1 cellular context compared by ENCODE assay signal in the genomic region with DNA sequence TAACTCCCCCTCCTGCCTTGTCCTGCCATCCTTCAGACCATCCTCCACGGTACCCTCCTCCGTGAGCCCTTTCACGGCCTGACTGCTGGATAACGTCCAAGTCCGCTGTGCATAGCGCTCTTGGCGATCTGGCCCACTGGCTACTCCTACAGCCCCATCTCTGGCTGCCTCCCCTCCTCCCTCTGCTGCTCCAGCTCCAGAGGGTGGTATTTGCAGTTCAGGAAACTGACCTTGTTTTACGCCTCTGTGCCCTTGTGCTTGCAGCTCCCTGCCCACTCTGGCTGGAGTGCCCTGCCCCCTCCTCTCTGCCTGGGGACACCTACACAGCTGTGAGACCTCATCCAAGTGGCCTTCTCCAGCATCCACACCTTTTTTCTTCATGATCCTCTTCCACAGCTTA.
TF ChIP-seq lines count a peak whose summit lies in the region.

No MANE protein-coding gene starts in this region.

TF ChIP-seq in HepG2, 621 proteins besides CTCF, POLR2A, EP300 and RAD21 (continued from another document and continues in another):
- TF ChIP-seq, protein P1, sequence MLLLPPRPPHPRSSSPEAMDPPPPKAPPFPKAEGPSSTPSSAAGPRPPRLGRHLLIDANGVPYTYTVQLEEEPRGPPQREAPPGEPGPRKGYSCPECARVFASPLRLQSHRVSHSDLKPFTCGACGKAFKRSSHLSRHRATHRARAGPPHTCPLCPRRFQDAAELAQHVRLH (CRISPR knock-in tag; IDR thresholded peaks at IDR 0.05; ENCODE audit: borderline replicate concordance, low read depth): no peak
- TF ChIP-seq ZNF713 (CRISPR knock-in tag; IDR thresholded peaks at IDR 0.05) (no peak), GZF1 (CRISPR knock-in tag; IDR thresholded peaks at IDR 0.05) (no peak), GLI4 (CRISPR knock-in tag; IDR thresholded peaks at IDR 0.05; ENCODE audit: borderline replicate concordance) (no peak), ZNF672 (CRISPR knock-in tag; IDR thresholded peaks at IDR 0.05) (0 out of 2 replicates have a peak, but pooled peaks have one; percentile 72), ZNF768 (CRISPR knock-in tag; IDR thresholded peaks at IDR 0.05) (no peak), NKX3-1 (CRISPR knock-in tag; IDR thresholded peaks at IDR 0.05) (no peak), ZNF383 (CRISPR knock-in tag; IDR thresholded peaks at IDR 0.05; ENCODE audit: borderline replicate concordance) (no peak), RBFOX2 (IDR thresholded peaks at IDR 0.05; ENCODE audit: low read depth, low read length) (no peak), PCBP1 (IDR thresholded peaks at IDR 0.05; ENCODE audit: borderline replicate concordance, low read depth, low read length) (no peak), ZNF230 (CRISPR knock-in tag; IDR thresholded peaks at IDR 0.05) (no peak), KDM1A (CRISPR knock-in tag; IDR thresholded peaks at IDR 0.05) (no peak), FIP1L1 (IDR thresholded peaks at IDR 0.05; ENCODE audit: borderline replicate concordance, insufficient read depth, low read depth, low read length) (no peak), SYNCRIP (IDR thresholded peaks at IDR 0.05; ENCODE audit: insufficient read depth, low read depth, low read length) (no peak), ISL2 (CRISPR knock-in tag; IDR thresholded peaks at IDR 0.05) (no peak; the same call in 1 of the 2 replicates), MAFK (conservative IDR thresholded peaks at IDR 0.05 in 1 of 2, IDR thresholded peaks at IDR 0.05 in 1 of 2; ENCODE audit: low read length in 2 of 2) (no peak), SOX6 (IDR thresholded peaks at IDR 0.05) (no peak), SOX6 (CRISPR knock-in tag; IDR thresholded peaks at IDR 0.05) (peak; percentile 49), HNRNPL (IDR thresholded peaks at IDR 0.05; ENCODE audit: low read depth, low read length) (peak; percentile 53; the same call in 1 of the 2 replicates), ZNF460 (CRISPR knock-in tag; IDR thresholded peaks at IDR 0.05; ENCODE audit: borderline replicate concordance) (no peak), ZBTB7A (CRISPR knock-in tag; IDR thresholded peaks at IDR 0.05) (peak; percentile 74; the same call in 1 of the 2 replicates), ZNF317 (CRISPR knock-in tag; IDR thresholded peaks at IDR 0.05) (no peak), PAX8 (CRISPR knock-in tag; IDR thresholded peaks at IDR 0.05; ENCODE audit: borderline replicate concordance) (no peak), TMF1 (CRISPR knock-in tag; IDR thresholded peaks at IDR 0.05; ENCODE audit: low read depth) (no peak)
- TF ChIP-seq, protein P2, sequence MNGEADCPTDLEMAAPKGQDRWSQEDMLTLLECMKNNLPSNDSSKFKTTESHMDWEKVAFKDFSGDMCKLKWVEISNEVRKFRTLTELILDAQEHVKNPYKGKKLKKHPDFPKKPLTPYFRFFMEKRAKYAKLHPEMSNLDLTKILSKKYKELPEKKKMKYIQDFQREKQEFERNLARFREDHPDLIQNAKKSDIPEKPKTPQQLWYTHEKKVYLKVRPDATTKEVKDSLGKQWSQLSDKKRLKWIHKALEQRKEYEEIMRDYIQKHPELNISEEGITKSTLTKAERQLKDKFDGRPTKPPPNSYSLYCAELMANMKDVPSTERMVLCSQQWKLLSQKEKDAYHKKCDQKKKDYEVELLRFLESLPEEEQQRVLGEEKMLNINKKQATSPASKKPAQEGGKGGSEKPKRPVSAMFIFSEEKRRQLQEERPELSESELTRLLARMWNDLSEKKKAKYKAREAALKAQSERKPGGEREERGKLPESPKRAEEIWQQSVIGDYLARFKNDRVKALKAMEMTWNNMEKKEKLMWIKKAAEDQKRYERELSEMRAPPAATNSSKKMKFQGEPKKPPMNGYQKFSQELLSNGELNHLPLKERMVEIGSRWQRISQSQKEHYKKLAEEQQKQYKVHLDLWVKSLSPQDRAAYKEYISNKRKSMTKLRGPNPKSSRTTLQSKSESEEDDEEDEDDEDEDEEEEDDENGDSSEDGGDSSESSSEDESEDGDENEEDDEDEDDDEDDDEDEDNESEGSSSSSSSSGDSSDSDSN (CRISPR knock-in tag; IDR thresholded peaks at IDR 0.05): peak; percentile 52; the same call in 1 of the 2 replicates
- TF ChIP-seq, protein P3, sequence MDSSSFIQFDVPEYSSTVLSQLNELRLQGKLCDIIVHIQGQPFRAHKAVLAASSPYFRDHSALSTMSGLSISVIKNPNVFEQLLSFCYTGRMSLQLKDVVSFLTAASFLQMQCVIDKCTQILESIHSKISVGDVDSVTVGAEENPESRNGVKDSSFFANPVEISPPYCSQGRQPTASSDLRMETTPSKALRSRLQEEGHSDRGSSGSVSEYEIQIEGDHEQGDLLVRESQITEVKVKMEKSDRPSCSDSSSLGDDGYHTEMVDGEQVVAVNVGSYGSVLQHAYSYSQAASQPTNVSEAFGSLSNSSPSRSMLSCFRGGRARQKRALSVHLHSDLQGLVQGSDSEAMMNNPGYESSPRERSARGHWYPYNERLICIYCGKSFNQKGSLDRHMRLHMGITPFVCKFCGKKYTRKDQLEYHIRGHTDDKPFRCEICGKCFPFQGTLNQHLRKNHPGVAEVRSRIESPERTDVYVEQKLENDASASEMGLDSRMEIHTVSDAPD (CRISPR knock-in tag; IDR thresholded peaks at IDR 0.05): no peak
- TF ChIP-seq, protein P4, sequence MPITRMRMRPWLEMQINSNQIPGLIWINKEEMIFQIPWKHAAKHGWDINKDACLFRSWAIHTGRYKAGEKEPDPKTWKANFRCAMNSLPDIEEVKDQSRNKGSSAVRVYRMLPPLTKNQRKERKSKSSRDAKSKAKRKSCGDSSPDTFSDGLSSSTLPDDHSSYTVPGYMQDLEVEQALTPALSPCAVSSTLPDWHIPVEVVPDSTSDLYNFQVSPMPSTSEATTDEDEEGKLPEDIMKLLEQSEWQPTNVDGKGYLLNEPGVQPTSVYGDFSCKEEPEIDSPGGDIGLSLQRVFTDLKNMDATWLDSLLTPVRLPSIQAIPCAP (CRISPR knock-in tag; IDR thresholded peaks at IDR 0.05; ENCODE audit: low read depth): no peak
- TF ChIP-seq, protein P5, sequence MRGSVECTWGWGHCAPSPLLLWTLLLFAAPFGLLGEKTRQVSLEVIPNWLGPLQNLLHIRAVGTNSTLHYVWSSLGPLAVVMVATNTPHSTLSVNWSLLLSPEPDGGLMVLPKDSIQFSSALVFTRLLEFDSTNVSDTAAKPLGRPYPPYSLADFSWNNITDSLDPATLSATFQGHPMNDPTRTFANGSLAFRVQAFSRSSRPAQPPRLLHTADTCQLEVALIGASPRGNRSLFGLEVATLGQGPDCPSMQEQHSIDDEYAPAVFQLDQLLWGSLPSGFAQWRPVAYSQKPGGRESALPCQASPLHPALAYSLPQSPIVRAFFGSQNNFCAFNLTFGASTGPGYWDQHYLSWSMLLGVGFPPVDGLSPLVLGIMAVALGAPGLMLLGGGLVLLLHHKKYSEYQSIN (CRISPR knock-in tag; IDR thresholded peaks at IDR 0.05; ENCODE audit: borderline replicate concordance): no peak
- TF ChIP-seq, protein P6, sequence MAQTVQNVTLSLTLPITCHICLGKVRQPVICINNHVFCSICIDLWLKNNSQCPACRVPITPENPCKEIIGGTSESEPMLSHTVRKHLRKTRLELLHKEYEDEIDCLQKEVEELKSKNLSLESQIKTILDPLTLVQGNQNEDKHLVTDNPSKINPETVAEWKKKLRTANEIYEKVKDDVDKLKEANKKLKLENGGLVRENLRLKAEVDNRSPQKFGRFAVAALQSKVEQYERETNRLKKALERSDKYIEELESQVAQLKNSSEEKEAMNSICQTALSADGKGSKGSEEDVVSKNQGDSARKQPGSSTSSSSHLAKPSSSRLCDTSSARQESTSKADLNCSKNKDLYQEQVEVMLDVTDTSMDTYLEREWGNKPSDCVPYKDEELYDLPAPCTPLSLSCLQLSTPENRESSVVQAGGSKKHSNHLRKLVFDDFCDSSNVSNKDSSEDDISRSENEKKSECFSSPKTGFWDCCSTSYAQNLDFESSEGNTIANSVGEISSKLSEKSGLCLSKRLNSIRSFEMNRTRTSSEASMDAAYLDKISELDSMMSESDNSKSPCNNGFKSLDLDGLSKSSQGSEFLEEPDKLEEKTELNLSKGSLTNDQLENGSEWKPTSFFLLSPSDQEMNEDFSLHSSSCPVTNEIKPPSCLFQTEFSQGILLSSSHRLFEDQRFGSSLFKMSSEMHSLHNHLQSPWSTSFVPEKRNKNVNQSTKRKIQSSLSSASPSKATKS (CRISPR knock-in tag; IDR thresholded peaks at IDR 0.05): no peak
- TF ChIP-seq, protein P7, sequence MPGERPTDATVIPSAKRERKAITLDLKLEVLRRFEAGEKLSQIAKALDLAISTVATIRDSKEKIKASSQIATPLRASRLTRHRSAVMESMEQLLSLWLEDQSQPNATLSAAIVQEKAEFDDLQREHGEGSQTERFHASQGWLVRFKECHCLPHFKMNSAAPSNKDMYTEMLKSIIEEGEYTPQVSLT (CRISPR knock-in tag; IDR thresholded peaks at IDR 0.05; ENCODE audit: borderline replicate concordance, low read depth): no peak
- TF ChIP-seq, protein P8, sequence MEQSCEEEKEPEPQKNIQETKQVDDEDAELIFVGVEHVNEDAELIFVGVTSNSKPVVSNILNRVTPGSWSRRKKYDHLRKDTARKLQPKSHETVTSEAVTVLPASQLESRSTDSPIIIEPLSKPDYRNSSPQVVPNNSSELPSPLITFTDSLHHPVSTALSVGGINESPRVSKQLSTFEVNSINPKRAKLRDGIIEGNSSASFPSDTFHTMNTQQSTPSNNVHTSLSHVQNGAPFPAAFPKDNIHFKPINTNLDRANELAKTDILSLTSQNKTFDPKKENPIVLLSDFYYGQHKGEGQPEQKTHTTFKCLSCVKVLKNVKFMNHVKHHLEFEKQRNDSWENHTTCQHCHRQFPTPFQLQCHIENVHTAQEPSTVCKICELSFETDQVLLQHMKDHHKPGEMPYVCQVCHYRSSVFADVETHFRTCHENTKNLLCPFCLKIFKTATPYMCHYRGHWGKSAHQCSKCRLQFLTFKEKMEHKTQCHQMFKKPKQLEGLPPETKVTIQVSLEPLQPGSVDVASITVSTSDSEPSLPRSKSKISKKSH (CRISPR knock-in tag; IDR thresholded peaks at IDR 0.05; ENCODE audit: borderline replicate concordance): 0 out of 2 replicates have a peak, but pooled peaks have one; percentile 22
- TF ChIP-seq, protein P9, sequence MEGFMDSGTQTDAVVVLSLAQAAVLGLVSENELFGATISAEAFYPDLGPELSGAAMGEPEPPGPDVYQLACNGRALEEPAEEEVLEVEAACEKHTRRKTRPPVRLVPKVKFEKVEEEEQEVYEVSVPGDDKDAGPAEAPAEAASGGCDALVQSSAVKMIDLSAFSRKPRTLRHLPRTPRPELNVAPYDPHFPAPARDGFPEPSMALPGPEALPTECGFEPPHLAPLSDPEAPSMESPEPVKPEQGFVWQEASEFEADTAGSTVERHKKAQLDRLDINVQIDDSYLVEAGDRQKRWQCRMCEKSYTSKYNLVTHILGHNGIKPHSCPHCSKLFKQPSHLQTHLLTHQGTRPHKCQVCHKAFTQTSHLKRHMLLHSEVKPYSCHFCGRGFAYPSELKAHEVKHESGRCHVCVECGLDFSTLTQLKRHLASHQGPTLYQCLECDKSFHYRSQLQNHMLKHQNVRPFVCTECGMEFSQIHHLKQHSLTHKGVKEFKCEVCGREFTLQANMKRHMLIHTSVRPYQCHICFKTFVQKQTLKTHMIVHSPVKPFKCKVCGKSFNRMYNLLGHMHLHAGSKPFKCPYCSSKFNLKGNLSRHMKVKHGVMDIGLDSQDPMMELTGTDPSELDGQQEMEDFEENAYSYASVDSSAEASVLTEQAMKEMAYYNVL (CRISPR knock-in tag; IDR thresholded peaks at IDR 0.05; ENCODE audit: borderline replicate concordance): no peak
- TF ChIP-seq, protein P10, sequence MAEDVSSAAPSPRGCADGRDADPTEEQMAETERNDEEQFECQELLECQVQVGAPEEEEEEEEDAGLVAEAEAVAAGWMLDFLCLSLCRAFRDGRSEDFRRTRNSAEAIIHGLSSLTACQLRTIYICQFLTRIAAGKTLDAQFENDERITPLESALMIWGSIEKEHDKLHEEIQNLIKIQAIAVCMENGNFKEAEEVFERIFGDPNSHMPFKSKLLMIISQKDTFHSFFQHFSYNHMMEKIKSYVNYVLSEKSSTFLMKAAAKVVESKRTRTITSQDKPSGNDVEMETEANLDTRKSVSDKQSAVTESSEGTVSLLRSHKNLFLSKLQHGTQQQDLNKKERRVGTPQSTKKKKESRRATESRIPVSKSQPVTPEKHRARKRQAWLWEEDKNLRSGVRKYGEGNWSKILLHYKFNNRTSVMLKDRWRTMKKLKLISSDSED (CRISPR knock-in tag; IDR thresholded peaks at IDR 0.05): no peak
- TF ChIP-seq, protein P11, sequence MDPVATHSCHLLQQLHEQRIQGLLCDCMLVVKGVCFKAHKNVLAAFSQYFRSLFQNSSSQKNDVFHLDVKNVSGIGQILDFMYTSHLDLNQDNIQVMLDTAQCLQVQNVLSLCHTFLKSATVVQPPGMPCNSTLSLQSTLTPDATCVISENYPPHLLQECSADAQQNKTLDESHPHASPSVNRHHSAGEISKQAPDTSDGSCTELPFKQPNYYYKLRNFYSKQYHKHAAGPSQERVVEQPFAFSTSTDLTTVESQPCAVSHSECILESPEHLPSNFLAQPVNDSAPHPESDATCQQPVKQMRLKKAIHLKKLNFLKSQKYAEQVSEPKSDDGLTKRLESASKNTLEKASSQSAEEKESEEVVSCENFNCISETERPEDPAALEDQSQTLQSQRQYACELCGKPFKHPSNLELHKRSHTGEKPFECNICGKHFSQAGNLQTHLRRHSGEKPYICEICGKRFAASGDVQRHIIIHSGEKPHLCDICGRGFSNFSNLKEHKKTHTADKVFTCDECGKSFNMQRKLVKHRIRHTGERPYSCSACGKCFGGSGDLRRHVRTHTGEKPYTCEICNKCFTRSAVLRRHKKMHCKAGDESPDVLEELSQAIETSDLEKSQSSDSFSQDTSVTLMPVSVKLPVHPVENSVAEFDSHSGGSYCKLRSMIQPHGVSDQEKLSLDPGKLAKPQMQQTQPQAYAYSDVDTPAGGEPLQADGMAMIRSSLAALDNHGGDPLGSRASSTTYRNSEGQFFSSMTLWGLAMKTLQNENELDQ (CRISPR knock-in tag; IDR thresholded peaks at IDR 0.05; ENCODE audit: borderline replicate concordance): no peak
- TF ChIP-seq, protein P12, sequence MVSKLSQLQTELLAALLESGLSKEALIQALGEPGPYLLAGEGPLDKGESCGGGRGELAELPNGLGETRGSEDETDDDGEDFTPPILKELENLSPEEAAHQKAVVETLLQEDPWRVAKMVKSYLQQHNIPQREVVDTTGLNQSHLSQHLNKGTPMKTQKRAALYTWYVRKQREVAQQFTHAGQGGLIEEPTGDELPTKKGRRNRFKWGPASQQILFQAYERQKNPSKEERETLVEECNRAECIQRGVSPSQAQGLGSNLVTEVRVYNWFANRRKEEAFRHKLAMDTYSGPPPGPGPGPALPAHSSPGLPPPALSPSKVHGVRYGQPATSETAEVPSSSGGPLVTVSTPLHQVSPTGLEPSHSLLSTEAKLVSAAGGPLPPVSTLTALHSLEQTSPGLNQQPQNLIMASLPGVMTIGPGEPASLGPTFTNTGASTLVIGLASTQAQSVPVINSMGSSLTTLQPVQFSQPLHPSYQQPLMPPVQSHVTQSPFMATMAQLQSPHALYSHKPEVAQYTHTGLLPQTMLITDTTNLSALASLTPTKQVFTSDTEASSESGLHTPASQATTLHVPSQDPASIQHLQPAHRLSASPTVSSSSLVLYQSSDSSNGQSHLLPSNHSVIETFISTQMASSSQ (IDR thresholded peaks at IDR 0.05; ENCODE audit: low read depth): no peak
- TF ChIP-seq, protein P12 (CRISPR knock-in tag; IDR thresholded peaks at IDR 0.05; ENCODE audit: borderline replicate concordance): peak; percentile 42; the same call in 1 of the 2 replicates
